ENCODE assay signal across 1 cellular context in the genomic region with DNA sequence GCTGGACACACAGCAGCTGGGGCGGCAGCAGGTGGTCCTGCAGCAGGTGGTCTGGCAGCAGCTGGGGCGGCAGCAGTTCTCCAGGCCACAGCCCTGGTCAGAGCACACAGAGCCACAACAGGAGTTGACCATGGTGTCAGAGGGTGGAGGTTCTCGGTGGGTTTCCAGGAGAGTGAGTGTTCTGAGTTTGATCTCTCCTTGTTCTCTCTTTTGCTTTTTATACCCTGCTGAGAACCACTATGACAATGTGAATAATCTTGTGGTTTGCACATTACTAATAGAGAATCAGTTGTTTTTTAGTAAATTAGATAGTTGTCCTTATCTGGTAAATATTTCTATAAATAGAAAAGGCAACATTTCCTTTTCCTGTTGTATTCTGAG.
A peak's percentile ranks its signal among the peaks of the same experiment; 100 is the strongest.
TF ChIP-seq lines count a peak whose summit lies in the region.

A gene (minus strand): TSS at position 192 of the 381 bp plus-strand sequence. CDS start 60 bp downstream, at position 132.

TF ChIP-seq in HEK293, 187 proteins besides CTCF, POLR2A, EP300 and RAD21:
- peak; percentile 62 for TF ChIP-seq ZIC2 (tag by site-specific recombination; IDR thresholded peaks at IDR 0.05)
